ENCODE assay signal across 8 cellular contexts in genomic region chr5:138177936-138178515, GRCh38. TPM values are rescaled to one million over a fixed set of nuclear protein-coding genes. Genes with fewer than 3 reads are reported as not detected.
DNase-seq lines count a peak whose midpoint lies in the region; ATAC-seq and TF ChIP-seq lines count a peak whose summit lies in the region.

No MANE protein-coding gene starts in this region.

- H3K4me3 ChIP-seq in ovary, result peak overlapping the region; percentile 54

- H3K9me3 ChIP-seq in ovary, result no peaks in the 10 kb centered on the region

- no peak for TF ChIP-seq CTCF in ovary (IDR thresholded peaks at IDR 0.05)

- H3K27me3 ChIP-seq in ovary, result no peaks in the 10 kb centered on the region

- intact Hi-C loops in ovary (cut with DNase I), result no loop called here

- ATAC-seq in GM18868 (IDR thresholded peaks at IDR 0.05; ENCODE audit: unreplicated experiment), result no peak

- H3K36me3 ChIP-seq in ovary, result no peaks in the 10 kb centered on the region

- 0 to 1% (median 0%) methylated on average over 16 of the region's 16 CpGs for WGBS in ovary, 3 donors

- H3K4me1 ChIP-seq in ovary (ENCODE audit: insufficient read depth), result peaks cover 5% of the 10 kb centered on the region

- peak; percentile 30 for DNase-seq in activated naive CD4-positive, alpha-beta T cell treated with Interleukin-2 at 50 U/mL for 16 hours
- DNase-seq in activated naive CD4-positive, alpha-beta T cell (lab: John Stamatoyannopoulos, UW), result no peak
- DNase-seq in LHCN-M2 (ENCODE audit: low read depth) (peak; percentile 26), germinal center (ENCODE audit: low spot score) (peak; percentile 42), ovary (no peak), NCI-H128 (lab: John Stamatoyannopoulos, UW; ENCODE audit: unreplicated experiment) (no peak)
- DNase-seq in activated CD4-positive, alpha-beta T cell treated with anti-CD3 and anti-CD28 coated beads, Interleukin-2, amount 50 U/mL, for 48 hours, result peak; percentile 33 to 37

- TF ChIP-seq POLR2A in ovary (IDR thresholded peaks at IDR 0.05), result no peak

- no peak for TF ChIP-seq EP300 in ovary (IDR thresholded peaks at IDR 0.05)

- peak overlapping the region; percentile 5 to 88 for H3K27ac ChIP-seq in ovary

RNA-seq across cellular contexts. Expression of gene BRD8, which starts 0.4 kb away (rescaled TPM):
- total RNA-seq in LHCN-M2 (2014; rRNA removed) (49.1 and 60.0 TPM in 2 replicates), ovary (10 to 100 TPM; 37.2 to 56.2 (median 50.2) TPM)
- 20.6 TPM for polyA plus RNA-seq in LHCN-M2 (2012)
- polyA plus RNA-seq in ovary, result 10 to 100 TPM; 44.0 to 74.8 TPM

RNA-seq across cellular contexts. Expression of gene KIF20A, which starts 0.9 kb away (rescaled TPM):
- total RNA-seq in LHCN-M2 (2014; rRNA removed) (108 and 113 TPM in 2 replicates), ovary (1 to 10 TPM in 1 of 7 donors, under 1 TPM in 4, not detected in 2; 0.10 to 1.1 (median 0.34) TPM)
- 51.4 TPM for polyA plus RNA-seq in LHCN-M2 (2012)
- 1 to 10 TPM in 1 of 2 donors, under 1 TPM in 1; 0.47 to 3.1 TPM for polyA plus RNA-seq in ovary

RNA-seq across cellular contexts. Expression of gene CDC23, which starts 35.1 kb away (rescaled TPM):
- 27.0 and 27.4 TPM in 2 replicates for total RNA-seq in LHCN-M2 (2014; rRNA removed)
- polyA plus RNA-seq in LHCN-M2 (2012), result 15.3 TPM
- 10 to 100 TPM; 10.6 to 24.0 (median 21.6) TPM for total RNA-seq in ovary
- 10 to 100 TPM; 14.6 to 28.8 TPM for polyA plus RNA-seq in ovary

RNA-seq across cellular contexts. Expression of gene NME5, which starts 38.8 kb away (rescaled TPM):
- 0.17 TPM in 1 of 2 replicates, not detected in the other for total RNA-seq in LHCN-M2 (2014; rRNA removed)
- 0.18 TPM for polyA plus RNA-seq in LHCN-M2 (2012)
- 10 to 100 TPM in 2 of 7 donors, 1 to 10 TPM in 5; 3.6 to 16.2 (median 7.2) TPM for total RNA-seq in ovary
- 1 to 10 TPM; 3.6 to 6.2 TPM for polyA plus RNA-seq in ovary

Comparison
In these comparisons a context has a peak if more than half of its experiments do, and no peak if none do; other contexts are left out.
1. DNase-seq: peak in activated naive CD4-positive, alpha-beta T cell treated with Interleukin-2 at 50 U/mL for 16 hours (single experiment), LHCN-M2 (single experiment), activated CD4-positive, alpha-beta T cell treated with anti-CD3 and anti-CD28 coated beads, Interleukin-2, amount 50 U/mL, for 48 hours (2 of 2) and germinal center (single experiment); none in activated naive CD4-positive, alpha-beta T cell (0 of 4), ovary (0 of 5) and NCI-H128 (single experiment).
2. RNA of gene KIF20A, which starts 0.9 kb away (total RNA-seq): 108 to 113 TPM in LHCN-M2; 0.10 to 1.1 TPM in ovary; every median in the first group is over 10 times any median in the second.